ENCODE assay signal across 8 cellular contexts in the genomic region with DNA sequence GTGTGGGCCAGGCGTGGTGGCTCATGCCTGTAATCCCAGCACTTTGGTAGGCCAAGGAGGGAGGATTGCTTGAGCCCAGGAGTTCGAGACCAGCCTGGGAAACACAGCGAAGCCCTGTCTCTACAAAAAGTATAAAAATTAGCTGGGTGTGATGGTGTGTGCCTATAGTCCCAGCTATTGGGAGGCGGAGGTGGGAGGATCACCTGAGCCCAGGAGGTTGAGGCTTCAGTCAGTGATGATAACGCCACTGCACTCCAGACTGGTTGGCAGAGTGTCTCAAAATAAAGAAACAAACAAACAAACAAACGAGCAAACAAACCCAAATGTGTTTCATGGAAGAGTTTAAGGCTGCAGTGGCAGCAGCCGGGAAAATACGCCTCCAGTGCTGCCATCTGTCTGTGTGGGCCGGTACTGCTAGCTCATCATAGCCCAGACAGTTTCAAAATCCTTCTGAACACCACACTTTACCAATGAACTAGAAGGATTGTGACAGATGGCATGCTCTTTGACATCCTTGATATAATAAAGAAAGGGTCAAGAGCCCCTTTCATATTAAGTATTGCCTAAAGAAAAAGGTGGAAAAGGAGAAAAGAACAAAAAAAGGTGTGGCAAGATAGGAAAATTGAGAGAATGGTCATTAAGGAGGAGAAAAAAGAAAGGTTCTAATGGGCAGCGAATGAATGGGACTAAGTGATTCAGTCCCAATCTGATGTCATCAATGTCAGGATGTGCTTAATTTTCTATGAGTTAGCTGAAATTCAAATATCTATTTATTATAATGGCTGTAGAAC.
DNase-seq lines count a peak whose midpoint lies in the region; ATAC-seq lines count a peak whose summit lies in the region.

No MANE protein-coding gene starts in this region.

- H3K36me3 Mint-ChIP-seq in CD8-positive, alpha-beta memory T cell = peaks cover 0 to 39% (median 4%) of the 10 kb centered on the region in 3 donors
- H3K36me3 Mint-ChIP-seq in T-helper 17 cell (ENCODE audit: low read depth) = no peaks in the 10 kb centered on the region

- peaks cover 0 to 4% (median 3%) of the 10 kb centered on the region in 3 donors for H3K4me1 Mint-ChIP-seq in CD8-positive, alpha-beta memory T cell
- peaks cover 5% of the 10 kb centered on the region for H3K4me1 Mint-ChIP-seq in T-helper 17 cell

- no peak overlapping the region for H3K27ac ChIP-seq in CD8-positive, alpha-beta memory T cell (ENCODE audit: low read depth, low read length)

- POLR2A ChIA-PET in CD8-positive, alpha-beta memory T cell (lab: Charles Lee) = no interaction called here

- no peaks in the 10 kb centered on the region for H3K9me3 ChIP-seq in CD8-positive, alpha-beta memory T cell (ENCODE audit: low read length)
- H3K9me3 ChIP-seq in T-helper 17 cell (ENCODE audit: control insufficient read depth, low read length, poor library complexity, severe bottlenecking) = no peaks in the 10 kb centered on the region

- no peaks in the 10 kb centered on the region for H3K4me1 ChIP-seq in CD8-positive, alpha-beta memory T cell (ENCODE audit: insufficient read depth, low read length)

- H3K9me3 Mint-ChIP-seq in CD8-positive, alpha-beta memory T cell = no peaks in the 10 kb centered on the region

- H3K4me3 Mint-ChIP-seq in CD8-positive, alpha-beta memory T cell = no peak overlapping the region
- H3K4me3 Mint-ChIP-seq in T-helper 17 cell = peak overlapping the region; percentile 25

- CTCF ChIA-PET in CD8-positive, alpha-beta memory T cell (lab: Charles Lee) = interaction anchor here (0.6 to 5.3 kb wide), 17 partner anchors 9 to 170 kb away, joined by 3 to 80 read pairs (median 6); no protein-coding TSS in a partner anchor

- peak; percentile 27 to 71 (median 38) for DNase-seq in CD8-positive, alpha-beta memory T cell
- peak; percentile 26 to 53 (median 43) for DNase-seq in T-helper 17 cell
- DNase-seq in anterior cingulate cortex (lab: John Stamatoyannopoulos, UW) = peak in 33 of 58 donors; percentile 2 to 63 (median 17)
- DNase-seq in iPS-NIHi11 (ENCODE audit: low spot score) = peak; percentile 39
- peak; percentile 13 to 36 for DNase-seq in stimulated activated CD4-positive, alpha-beta T cell treated with anti-CD3 and anti-CD28 coated beads, Interleukin-1b, Interleukin-23, amount 100 ng/mL, for 1 hour (ENCODE audit: low read depth in 2 of 2)
- no peak for DNase-seq in kidney glomerular epithelial cell (lab: John Stamatoyannopoulos, UW)

- ATAC-seq in GM19397 (IDR thresholded peaks at IDR 0.05; ENCODE audit: unreplicated experiment) (peak; percentile 82), HG03432 (IDR thresholded peaks at IDR 0.05; ENCODE audit: unreplicated experiment) (peak; percentile 93), T-helper 17 cell (peak; percentile 90)

- H3K27ac Mint-ChIP-seq in CD8-positive, alpha-beta memory T cell = peak overlapping the region in 1 of 8 donors; percentile 82
- H3K27ac Mint-ChIP-seq in T-helper 17 cell = peak overlapping the region; percentile 59

- no peaks in the 10 kb centered on the region for H3K36me3 ChIP-seq in CD8-positive, alpha-beta memory T cell (ENCODE audit: insufficient read depth, low read length)

- H3K4me3 ChIP-seq in CD8-positive, alpha-beta memory T cell (ENCODE audit: low read length) = no peak overlapping the region

- H3K27me3 ChIP-seq in CD8-positive, alpha-beta memory T cell (ENCODE audit: insufficient read depth, low read length, poor library complexity, severe bottlenecking) = no peaks in the 10 kb centered on the region

- H3K27me3 Mint-ChIP-seq in CD8-positive, alpha-beta memory T cell = peaks cover 0 to 1% of the 10 kb centered on the region in 2 donors
- H3K27me3 Mint-ChIP-seq in T-helper 17 cell = peaks cover 6% of the 10 kb centered on the region
